8 cellular contexts compared by ENCODE assay signal in genomic region chr17:7216242-7217112, GRCh38. TPM values are rescaled to one million over a fixed set of nuclear protein-coding genes. Genes with fewer than 3 reads are reported as not detected.
DNase-seq lines count a peak whose midpoint lies in the region; ATAC-seq and TF ChIP-seq lines count a peak whose summit lies in the region.
"Had no signal": no experiment of that assay in that cellular context is flagged by ENCODE, and none has a peak within 500 bp of the region (broad histone marks: within the 10 kb centered on the region; RNA-seq: fewer than 3 reads in every experiment).

No MANE protein-coding gene starts in this region.

- peak overlapping the region; percentile 37 for H3K4me3 Mint-ChIP-seq in activated naive CD4-positive, alpha-beta T cell treated with anti-CD3 and anti-CD28 coated beads for 36 hours

- DNase-seq in activated naive CD4-positive, alpha-beta T cell treated with anti-CD3 and anti-CD28 coated beads for 36 hours: no peak
- DNase-seq in activated naive CD4-positive, alpha-beta T cell treated with anti-CD3 and anti-CD28 coated beads, Interleukin-2, amount 50 U/mL, for 16 hours: no peak
- DNase-seq in right cardiac atrium: peak in 1 of 3 donors; percentile 46
- DNase-seq in upper lobe of right lung: no peak
- no peak for DNase-seq in stimulated activated CD4-positive, alpha-beta T cell treated with anti-CD3 and anti-CD28 coated beads, Interleukin-2, amount 100 ng/mL, for 24 hours
- DNase-seq: effector CD8-positive, alpha-beta T cell had no signal

- no peak for TF ChIP-seq CTCF in upper lobe of right lung (IDR thresholded peaks at IDR 0.05)

- peaks cover 64% of the 10 kb centered on the region for H3K4me1 Mint-ChIP-seq in activated naive CD4-positive, alpha-beta T cell treated with anti-CD3 and anti-CD28 coated beads for 36 hours (ENCODE audit: low read depth)

- H3K27me3 ChIP-seq in right cardiac atrium (ENCODE audit: control insufficient read depth, insufficient read depth) (no peaks in the 10 kb centered on the region), upper lobe of right lung (no peaks in the 10 kb centered on the region)

- no peaks in the 10 kb centered on the region for H3K27me3 Mint-ChIP-seq in activated naive CD4-positive, alpha-beta T cell treated with anti-CD3 and anti-CD28 coated beads for 36 hours (ENCODE audit: low read depth)

- WGBS in right cardiac atrium: 14% methylated on average over 7 of the region's 7 CpGs

- H3K27ac Mint-ChIP-seq in activated naive CD4-positive, alpha-beta T cell treated with anti-CD3 and anti-CD28 coated beads for 36 hours: peak overlapping the region; percentile 18

- CTCF ChIA-PET in activated naive CD4-positive, alpha-beta T cell treated with anti-CD3 and anti-CD28 coated beads for 36 hours (lab: Charles Lee): interaction anchor here (0.8 to 1.2 kb wide), 2 partner anchors 39 to 170 kb away, joined by 3 to 4 read pairs; no protein-coding TSS in a partner anchor

- ATAC-seq in right cardiac atrium (no peak), upper lobe of right lung (no peak), GM21723 (IDR thresholded peaks at IDR 0.05; ENCODE audit: unreplicated experiment) (no peak)

- H3K36me3 ChIP-seq in upper lobe of right lung: peaks cover 2% of the 10 kb centered on the region

- intact Hi-C loops in activated naive CD4-positive, alpha-beta T cell treated with anti-CD3 and anti-CD28 coated beads for 36 hours (cut with micrococcal nuclease): loop anchor here (5.0 kb wide), 1 partner anchor 186 kb away; the partner anchor contains the start of gene TMEM256
- intact Hi-C loops in right cardiac atrium (cut with DNase I): no loop called here
- intact Hi-C loops in upper lobe of right lung (cut with DNase I): no loop called here

- no peaks in the 10 kb centered on the region for H3K9me3 ChIP-seq in right cardiac atrium (ENCODE audit: control insufficient read depth, low read length)
- H3K9me3 ChIP-seq in upper lobe of right lung: no peaks in the 10 kb centered on the region

- H3K36me3 Mint-ChIP-seq in activated naive CD4-positive, alpha-beta T cell treated with anti-CD3 and anti-CD28 coated beads for 36 hours (ENCODE audit: low read depth): peaks cover 5% of the 10 kb centered on the region

- peak overlapping the region; percentile 17 for H3K27ac ChIP-seq in right cardiac atrium (ENCODE audit: low read length)
- H3K27ac ChIP-seq in upper lobe of right lung: peak overlapping the region; percentile 60
- H3K27ac ChIP-seq: KMS-11 had no signal

- H3K9me3 Mint-ChIP-seq in activated naive CD4-positive, alpha-beta T cell treated with anti-CD3 and anti-CD28 coated beads for 36 hours: no peaks in the 10 kb centered on the region

- H3K4me3 ChIP-seq in right cardiac atrium (ENCODE audit: low read length): peak overlapping the region; percentile 61
- peak overlapping the region; percentile 51 for H3K4me3 ChIP-seq in upper lobe of right lung

- H3K4me1 ChIP-seq in right cardiac atrium (ENCODE audit: control insufficient read depth, insufficient read depth, low read length) (peaks cover 2% of the 10 kb centered on the region), upper lobe of right lung (peaks cover 58% of the 10 kb centered on the region)

RNA-seq across cellular contexts. Expression of gene DLG4, which starts 3.2 kb away (rescaled TPM):
- total RNA-seq in activated naive CD4-positive, alpha-beta T cell treated with anti-CD3 and anti-CD28 coated beads for 36 hours: 10 to 100 TPM; 13.6 to 13.8 TPM
- total RNA-seq in right cardiac atrium (10 to 100 TPM; 28.7 to 36.2 (median 31.5) TPM), upper lobe of right lung (30.7 TPM)
- polyA plus RNA-seq in right cardiac atrium: 23.3 TPM

RNA-seq across cellular contexts. Expression of gene ACADVL, which starts 3.3 kb away (rescaled TPM):
- 100 to 1,000 TPM; 263 to 267 TPM for total RNA-seq in activated naive CD4-positive, alpha-beta T cell treated with anti-CD3 and anti-CD28 coated beads for 36 hours
- 1,000 to 10,000 TPM in 3 of 4 donors, 100 to 1,000 TPM in 1; 896 to 1,154 (median 1,049) TPM for total RNA-seq in right cardiac atrium
- polyA plus RNA-seq in right cardiac atrium: 1,142 TPM
- 544 TPM for total RNA-seq in upper lobe of right lung

RNA-seq across cellular contexts. Expression of gene DVL2, which starts 17.8 kb away (rescaled TPM):
- total RNA-seq in activated naive CD4-positive, alpha-beta T cell treated with anti-CD3 and anti-CD28 coated beads for 36 hours: 10 to 100 TPM; 26.7 to 29.4 TPM
- 10 to 100 TPM; 20.0 to 26.1 (median 23.4) TPM for total RNA-seq in right cardiac atrium
- polyA plus RNA-seq in right cardiac atrium: 14.6 TPM
- 41.0 TPM for total RNA-seq in upper lobe of right lung

RNA-seq across cellular contexts. Expression of gene PHF23, which starts 22.8 kb away (rescaled TPM):
- total RNA-seq in activated naive CD4-positive, alpha-beta T cell treated with anti-CD3 and anti-CD28 coated beads for 36 hours: 10 to 100 TPM in 1 of 2 experiments, 1 to 10 TPM in 1; 8.4 to 10.0 TPM
- total RNA-seq in right cardiac atrium: 10 to 100 TPM; 22.2 to 30.4 (median 24.5) TPM
- 18.8 TPM for polyA plus RNA-seq in right cardiac atrium
- total RNA-seq in upper lobe of right lung: 36.9 TPM

RNA-seq across cellular contexts. Expression of gene GABARAP, which starts 25.8 kb away (rescaled TPM):
- 100 to 1,000 TPM; 137 to 152 TPM for total RNA-seq in activated naive CD4-positive, alpha-beta T cell treated with anti-CD3 and anti-CD28 coated beads for 36 hours
- total RNA-seq in right cardiac atrium: 100 to 1,000 TPM; 492 to 540 (median 522) TPM
- 741 TPM for polyA plus RNA-seq in right cardiac atrium
- 547 TPM for total RNA-seq in upper lobe of right lung
